In genomic region chr12:11753151-11753501, GRCh38 we compare ENCODE assay signal across 1 cellular context.
TF ChIP-seq lines count a peak whose summit lies in the region.

No MANE protein-coding gene starts in this region.

TF ChIP-seq in GM12878, 131 proteins besides CTCF, POLR2A, EP300 and RAD21 (continued from another document):
- no peak for TF ChIP-seq BCLAF1 (IDR thresholded peaks at IDR 0.05)
- no peak for TF ChIP-seq EGR1 (IDR thresholded peaks at IDR 0.05; ENCODE audit: borderline replicate concordance in 1 of 2, low read depth in 2 of 2, low read length in 2 of 2)
- TF ChIP-seq HDGF (IDR thresholded peaks at IDR 0.05), result peak; percentile 85
- no peak for TF ChIP-seq TCF7 (IDR thresholded peaks at IDR 0.05; ENCODE audit: borderline replicate concordance)
- TF ChIP-seq SMC3 (IDR thresholded peaks at IDR 0.05; ENCODE audit: borderline replicate concordance, low read length), result no peak
- no peak for TF ChIP-seq ZBTB33 (IDR thresholded peaks at IDR 0.05)
- no peak for TF ChIP-seq ESRRA (IDR thresholded peaks at IDR 0.05; ENCODE audit: low read length)
- TF ChIP-seq BHLHE40 (IDR thresholded peaks at IDR 0.05; ENCODE audit: borderline replicate concordance in 1 of 2, low read depth in 2 of 2, low read length in 1 of 2), result no peak
- no peak for TF ChIP-seq BCL3 (IDR thresholded peaks at IDR 0.05; ENCODE audit: borderline replicate concordance, insufficient read depth, low read depth, low read length, poor library complexity, severe bottlenecking)
- TF ChIP-seq, protein P1, sequence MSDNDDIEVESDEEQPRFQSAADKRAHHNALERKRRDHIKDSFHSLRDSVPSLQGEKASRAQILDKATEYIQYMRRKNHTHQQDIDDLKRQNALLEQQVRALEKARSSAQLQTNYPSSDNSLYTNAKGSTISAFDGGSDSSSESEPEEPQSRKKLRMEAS (IDR thresholded peaks at IDR 0.05; ENCODE audit: low read depth, low read length), result no peak
- no peak for TF ChIP-seq BMI1 (IDR thresholded peaks at IDR 0.05; ENCODE audit: borderline replicate concordance)
- no peak for TF ChIP-seq CHD1 (IDR thresholded peaks at IDR 0.05; ENCODE audit: low read depth, low read length)
- no peak for TF ChIP-seq ZNF207 (IDR thresholded peaks at IDR 0.05; ENCODE audit: borderline replicate concordance)
- peak; percentile 75; the same call in 1 of the 2 replicates for TF ChIP-seq TCF12 (IDR thresholded peaks at IDR 0.05; ENCODE audit: low read depth, low read length)
- TF ChIP-seq, protein P2, sequence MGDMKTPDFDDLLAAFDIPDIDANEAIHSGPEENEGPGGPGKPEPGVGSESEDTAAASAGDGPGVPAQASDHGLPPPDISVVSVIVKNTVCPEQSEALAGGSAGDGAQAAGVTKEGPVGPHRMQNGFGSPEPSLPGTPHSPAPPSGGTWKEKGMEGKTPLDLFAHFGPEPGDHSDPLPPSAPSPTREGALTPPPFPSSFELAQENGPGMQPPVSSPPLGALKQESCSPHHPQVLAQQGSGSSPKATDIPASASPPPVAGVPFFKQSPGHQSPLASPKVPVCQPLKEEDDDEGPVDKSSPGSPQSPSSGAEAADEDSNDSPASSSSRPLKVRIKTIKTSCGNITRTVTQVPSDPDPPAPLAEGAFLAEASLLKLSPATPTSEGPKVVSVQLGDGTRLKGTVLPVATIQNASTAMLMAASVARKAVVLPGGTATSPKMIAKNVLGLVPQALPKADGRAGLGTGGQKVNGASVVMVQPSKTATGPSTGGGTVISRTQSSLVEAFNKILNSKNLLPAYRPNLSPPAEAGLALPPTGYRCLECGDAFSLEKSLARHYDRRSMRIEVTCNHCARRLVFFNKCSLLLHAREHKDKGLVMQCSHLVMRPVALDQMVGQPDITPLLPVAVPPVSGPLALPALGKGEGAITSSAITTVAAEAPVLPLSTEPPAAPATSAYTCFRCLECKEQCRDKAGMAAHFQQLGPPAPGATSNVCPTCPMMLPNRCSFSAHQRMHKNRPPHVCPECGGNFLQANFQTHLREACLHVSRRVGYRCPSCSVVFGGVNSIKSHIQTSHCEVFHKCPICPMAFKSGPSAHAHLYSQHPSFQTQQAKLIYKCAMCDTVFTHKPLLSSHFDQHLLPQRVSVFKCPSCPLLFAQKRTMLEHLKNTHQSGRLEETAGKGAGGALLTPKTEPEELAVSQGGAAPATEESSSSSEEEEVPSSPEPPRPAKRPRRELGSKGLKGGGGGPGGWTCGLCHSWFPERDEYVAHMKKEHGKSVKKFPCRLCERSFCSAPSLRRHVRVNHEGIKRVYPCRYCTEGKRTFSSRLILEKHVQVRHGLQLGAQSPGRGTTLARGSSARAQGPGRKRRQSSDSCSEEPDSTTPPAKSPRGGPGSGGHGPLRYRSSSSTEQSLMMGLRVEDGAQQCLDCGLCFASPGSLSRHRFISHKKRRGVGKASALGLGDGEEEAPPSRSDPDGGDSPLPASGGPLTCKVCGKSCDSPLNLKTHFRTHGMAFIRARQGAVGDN (IDR thresholded peaks at IDR 0.05), result peak; percentile 37
- TF ChIP-seq IKZF2 (IDR thresholded peaks at IDR 0.05), result 0 out of 4 replicates have a peak, but pooled peaks of 1 of the 2 experiments have one; percentile 26
- no peak for TF ChIP-seq CREM (IDR thresholded peaks at IDR 0.05; ENCODE audit: low read depth)
- TF ChIP-seq ZZZ3 (IDR thresholded peaks at IDR 0.05; ENCODE audit: control insufficient read depth, insufficient read length, low read depth), result no peak
- TF ChIP-seq SUPT20H (IDR thresholded peaks at IDR 0.05; ENCODE audit: borderline replicate concordance, control insufficient read depth, low read depth, low read length), result no peak
- TF ChIP-seq, protein P3, sequence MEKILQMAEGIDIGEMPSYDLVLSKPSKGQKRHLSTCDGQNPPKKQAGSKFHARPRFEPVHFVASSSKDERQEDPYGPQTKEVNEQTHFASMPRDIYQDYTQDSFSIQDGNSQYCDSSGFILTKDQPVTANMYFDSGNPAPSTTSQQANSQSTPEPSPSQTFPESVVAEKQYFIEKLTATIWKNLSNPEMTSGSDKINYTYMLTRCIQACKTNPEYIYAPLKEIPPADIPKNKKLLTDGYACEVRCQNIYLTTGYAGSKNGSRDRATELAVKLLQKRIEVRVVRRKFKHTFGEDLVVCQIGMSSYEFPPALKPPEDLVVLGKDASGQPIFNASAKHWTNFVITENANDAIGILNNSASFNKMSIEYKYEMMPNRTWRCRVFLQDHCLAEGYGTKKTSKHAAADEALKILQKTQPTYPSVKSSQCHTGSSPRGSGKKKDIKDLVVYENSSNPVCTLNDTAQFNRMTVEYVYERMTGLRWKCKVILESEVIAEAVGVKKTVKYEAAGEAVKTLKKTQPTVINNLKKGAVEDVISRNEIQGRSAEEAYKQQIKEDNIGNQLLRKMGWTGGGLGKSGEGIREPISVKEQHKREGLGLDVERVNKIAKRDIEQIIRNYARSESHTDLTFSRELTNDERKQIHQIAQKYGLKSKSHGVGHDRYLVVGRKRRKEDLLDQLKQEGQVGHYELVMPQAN (conservative IDR thresholded peaks at IDR 0.05), result no peak
- TF ChIP-seq PAX5 (IDR thresholded peaks at IDR 0.05; ENCODE audit: borderline replicate concordance, low read depth, low read length), result no peak
- no peak for TF ChIP-seq WRNIP1 (IDR thresholded peaks at IDR 0.05; ENCODE audit: borderline replicate concordance, low read depth, low read length)
- TF ChIP-seq PML (IDR thresholded peaks at IDR 0.05; ENCODE audit: low read length), result no peak
- no peak for TF ChIP-seq SREBF2 (IDR thresholded peaks at IDR 0.05; ENCODE audit: low read length)
- no peak for TF ChIP-seq ATF3 (IDR thresholded peaks at IDR 0.05; ENCODE audit: borderline replicate concordance, extremely low read depth, low read depth, low read length)
- no peak for TF ChIP-seq REST (IDR thresholded peaks at IDR 0.05; ENCODE audit: low read depth, low read length)
- no peak for TF ChIP-seq ATF7 (IDR thresholded peaks at IDR 0.05; ENCODE audit: low read depth)
- TF ChIP-seq SKIL (IDR thresholded peaks at IDR 0.05; ENCODE audit: low read depth, poor library complexity, severe bottlenecking), result no peak
- TF ChIP-seq SIN3A (IDR thresholded peaks at IDR 0.05; ENCODE audit: low read depth, low read length), result no peak
- no peak for TF ChIP-seq USF1 (IDR thresholded peaks at IDR 0.05; ENCODE audit: borderline replicate concordance, extremely low read length, insufficient read depth, low read depth, low read length)
